34 cellular contexts compared by ENCODE assay signal in the genomic region with DNA sequence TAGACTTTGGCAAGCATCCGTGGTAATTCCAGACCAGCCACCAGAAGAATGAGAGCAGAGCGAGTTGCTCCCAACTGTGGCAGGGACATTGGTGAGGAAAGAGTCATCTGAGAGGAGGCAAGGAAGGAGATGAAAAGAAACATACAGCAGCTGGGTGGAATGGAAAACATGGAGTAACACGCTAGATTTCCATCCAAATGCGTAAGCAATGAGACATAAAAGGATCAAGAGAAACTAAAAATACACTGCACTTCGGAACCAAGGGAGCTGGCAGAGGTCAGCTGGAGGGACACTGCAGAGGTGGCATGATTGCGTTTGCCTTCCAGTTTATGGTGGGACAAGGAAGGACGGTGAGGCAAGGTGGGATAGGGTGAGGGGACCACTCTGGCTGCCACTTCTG.
DNase-seq lines count a peak whose midpoint lies in the region; ATAC-seq and TF ChIP-seq lines count a peak whose summit lies in the region.
"Had no signal": no experiment of that assay in that cellular context is flagged by ENCODE, and none has a peak within 500 bp of the region (broad histone marks: within the 10 kb centered on the region; RNA-seq: fewer than 3 reads in every experiment).

No MANE protein-coding gene starts in this region.

- H3K9ac ChIP-seq in skeletal muscle tissue (ENCODE audit: low read depth in 1 of 3, low read length in 3 of 3) = peak overlapping the region in 2 of 3 donors; percentile 40 to 85

- no peak overlapping the region for H3K27ac ChIP-seq in CD4-positive, alpha-beta memory T cell (ENCODE audit: low read depth, low read length)
- peak overlapping the region; percentile 10 for H3K27ac ChIP-seq in skeletal muscle tissue (ENCODE audit: low read depth, low read length)
- H3K27ac ChIP-seq: cardiac muscle cell, coronary artery, esophagus muscularis mucosa, gastroesophageal sphincter, pancreas, right atrium auricular region had no signal

- no peaks in the 10 kb centered on the region for H3K27me3 ChIP-seq in CD4-positive, alpha-beta memory T cell (ENCODE audit: insufficient read depth, low read length)
- H3K27me3 ChIP-seq in skeletal muscle tissue (ENCODE audit: control insufficient read depth in 3 of 3, insufficient read depth in 3 of 3, low read length in 3 of 3) = no peaks in the 10 kb centered on the region
- H3K27me3 ChIP-seq: cardiac muscle cell, esophagus muscularis mucosa, gastroesophageal sphincter, pancreas, right atrium auricular region had no signal

- H3K9me3 ChIP-seq in CD4-positive, alpha-beta memory T cell (ENCODE audit: control insufficient read depth in 1 of 2, low read length in 2 of 2) = no peaks in the 10 kb centered on the region
- H3K9me3 ChIP-seq in skeletal muscle tissue (ENCODE audit: control insufficient read depth in 3 of 3, low read length in 3 of 3) = no peaks in the 10 kb centered on the region
- H3K9me3 ChIP-seq: esophagus muscularis mucosa, gastroesophageal sphincter, pancreas, right atrium auricular region had no signal

- no peak for TF ChIP-seq CTCF in glutamatergic neuron (IDR thresholded peaks at IDR 0.05; ENCODE audit: partially characterized antibody, unreplicated experiment)

- H3K36me3 ChIP-seq in CD4-positive, alpha-beta memory T cell (ENCODE audit: insufficient read depth, low read length) = peaks cover 47% of the 10 kb centered on the region
- H3K36me3 ChIP-seq in skeletal muscle tissue (ENCODE audit: control insufficient read depth in 3 of 3, insufficient read depth in 3 of 3, low read length in 3 of 3) = peaks cover 47 to 59% (median 58%) of the 10 kb centered on the region in 3 donors

- no peak overlapping the region for H3K4me3 ChIP-seq in CD4-positive, alpha-beta memory T cell (ENCODE audit: low read length in 2 of 2)
- peak overlapping the region in 2 of 3 donors; percentile 74 to 84 for H3K4me3 ChIP-seq in skeletal muscle tissue (ENCODE audit: low read length in 3 of 3)
- H3K4me3 ChIP-seq: cardiac muscle cell, coronary artery, esophagus muscularis mucosa, gastroesophageal sphincter, pancreas, right atrium auricular region had no signal

- POLR2A ChIA-PET in CD4-positive, alpha-beta memory T cell (lab: Charles Lee; ENCODE audit: partially characterized antibody) = no interaction called here

- ATAC-seq in GM21528 (IDR thresholded peaks at IDR 0.05; ENCODE audit: low FRiP score, unreplicated experiment) = no peak
- ATAC-seq: activated CD4-positive, alpha-beta T cell treated with anti-CD3 and anti-CD28 coated beads for 36 hours; gastroesophageal sphincter; HepG2; natural killer cell; pancreas; stimulated activated memory B cell treated with anti-CD40 and anti-IgM and Interleukin-4, amounts not matched to agents 10 μg/mL and 1 μg/mL and 100 μg/mL, for 72 hours had no signal

- peaks cover 9% of the 10 kb centered on the region for H3K4me1 ChIP-seq in CD4-positive, alpha-beta memory T cell (ENCODE audit: insufficient read depth, low read length)
- H3K4me1 ChIP-seq in skeletal muscle tissue (ENCODE audit: control insufficient read depth in 3 of 3, insufficient read depth in 3 of 3, low read length in 3 of 3) = peaks cover 0 to 17% (median 16%) of the 10 kb centered on the region in 3 donors
- H3K4me1 ChIP-seq: esophagus muscularis mucosa, gastroesophageal sphincter, pancreas, right atrium auricular region had no signal

- peak overlapping the region in 1 of 8 donors; percentile 54 for H3K4me3 Mint-ChIP-seq in CD4-positive, alpha-beta memory T cell
- H3K4me3 Mint-ChIP-seq in activated T-helper 2 cell treated with anti-CD3 and anti-CD28 coated beads, Interferon-gamma antibody, Interleukin-2, Interleukin-4, amounts not matched to agents 10 μg/mL and 5 μg/mL and 100 μg/mL, durations not matched to agents 14 hours and 24 hours and 36 hours (ENCODE audit: low read depth) = no peak overlapping the region
- no peak overlapping the region for H3K4me3 Mint-ChIP-seq in glutamatergic neuron (ENCODE audit: unreplicated experiment)
- H3K4me3 Mint-ChIP-seq: activated CD4-positive, alpha-beta T cell treated with anti-CD3 and anti-CD28 coated beads for 36 hours; activated T-cell treated with anti-CD3 and anti-CD28 coated beads, Interleukin-2, amount 50 U/mL, for 24 hours; CD8-positive, alpha-beta memory T cell; natural killer cell; stimulated activated memory B cell treated with anti-CD40 and anti-IgM and Interleukin-4, amounts not matched to agents 10 μg/mL and 1 μg/mL and 100 μg/mL, for 72 hours had no signal

- DNase-seq in CD4-positive, alpha-beta memory T cell = no peak
- DNase-seq in activated T-helper 2 cell treated with anti-CD3 and anti-CD28 coated beads, Interferon-gamma antibody, Interleukin-2, Interleukin-4, amounts not matched to agents 10 μg/mL and 5 μg/mL and 100 μg/mL, durations not matched to agents 14 hours and 24 hours and 36 hours (ENCODE audit: low spot score) = no peak
- no peak for DNase-seq in glutamatergic neuron
- DNase-seq in DMS 273 treated with DMSO at 0.1 percent for 48 hours (lab: John Stamatoyannopoulos, UW) = no peak
- no peak for DNase-seq in stimulated activated CD4-positive, alpha-beta T cell treated with anti-CD3 and anti-CD28 coated beads, Interleukin-2, amount 100 ng/mL, for 24 hours
- DNase-seq: activated CD4-positive, alpha-beta T cell treated with anti-CD3 and anti-CD28 coated beads for 36 hours; activated CD8-positive, alpha-beta memory T cell treated with anti-CD3 and anti-CD28 coated beads for 24 hours; activated gamma-delta T cell treated with Interleukin-2 at 50 U/mL for 16 hours; activated T-cell treated with anti-CD3 and anti-CD28 coated beads, Interleukin-2, amount 50 U/mL, for 24 hours; amygdala; CD8-positive, alpha-beta memory T cell; DMS153; effector memory CD4-positive, alpha-beta T cell; GOT3; islet precursor cell; Karpas-422; midbrain; natural killer cell; NCI-H1436; NCI-H2107; NCI-H748 treated with DMSO at 0.1 percent for 48 hours; pancreas; RPMI8226; stimulated activated CD4-positive, alpha-beta T cell treated with anti-CD3 and anti-CD28 coated beads, Interleukin-4, amount 100 ng/mL, for 24 hours; T-helper 2 cell had no signal

- H3K9me3 Mint-ChIP-seq in CD4-positive, alpha-beta memory T cell = no peaks in the 10 kb centered on the region
- H3K9me3 Mint-ChIP-seq in activated T-helper 2 cell treated with anti-CD3 and anti-CD28 coated beads, Interferon-gamma antibody, Interleukin-2, Interleukin-4, amounts not matched to agents 10 μg/mL and 5 μg/mL and 100 μg/mL, durations not matched to agents 14 hours and 24 hours and 36 hours = no peaks in the 10 kb centered on the region
- H3K9me3 Mint-ChIP-seq in glutamatergic neuron (ENCODE audit: unreplicated experiment) = peaks cover 8% of the 10 kb centered on the region
- H3K9me3 Mint-ChIP-seq: activated T-cell treated with anti-CD3 and anti-CD28 coated beads, Interleukin-2, amount 50 U/mL, for 24 hours; CD8-positive, alpha-beta memory T cell; natural killer cell; stimulated activated memory B cell treated with anti-CD40 and anti-IgM and Interleukin-4, amounts not matched to agents 10 μg/mL and 1 μg/mL and 100 μg/mL, for 72 hours had no signal

- H3K4me1 Mint-ChIP-seq in CD4-positive, alpha-beta memory T cell = peaks cover 6 to 26% (median 11%) of the 10 kb centered on the region in 4 donors
- peaks cover 9% of the 10 kb centered on the region for H3K4me1 Mint-ChIP-seq in activated T-helper 2 cell treated with anti-CD3 and anti-CD28 coated beads, Interferon-gamma antibody, Interleukin-2, Interleukin-4, amounts not matched to agents 10 μg/mL and 5 μg/mL and 100 μg/mL, durations not matched to agents 14 hours and 24 hours and 36 hours (ENCODE audit: low read depth)
- peaks cover 14% of the 10 kb centered on the region for H3K4me1 Mint-ChIP-seq in glutamatergic neuron (ENCODE audit: low read depth, unreplicated experiment)

- CTCF ChIA-PET in CD4-positive, alpha-beta memory T cell (lab: Charles Lee; ENCODE audit: partially characterized antibody) = no interaction called here

- H3K27ac Mint-ChIP-seq in CD4-positive, alpha-beta memory T cell = peak overlapping the region in 6 of 7 donors; percentile 22 to 80 (median 40)
- H3K27ac Mint-ChIP-seq in activated T-helper 2 cell treated with anti-CD3 and anti-CD28 coated beads, Interferon-gamma antibody, Interleukin-2, Interleukin-4, amounts not matched to agents 10 μg/mL and 5 μg/mL and 100 μg/mL, durations not matched to agents 14 hours and 24 hours and 36 hours = peak overlapping the region; percentile 5
- peak overlapping the region; percentile 20 for H3K27ac Mint-ChIP-seq in glutamatergic neuron (ENCODE audit: unreplicated experiment)
- H3K27ac Mint-ChIP-seq: activated CD4-positive, alpha-beta T cell treated with anti-CD3 and anti-CD28 coated beads for 36 hours; activated T-cell treated with anti-CD3 and anti-CD28 coated beads, Interleukin-2, amount 50 U/mL, for 24 hours; natural killer cell; stimulated activated memory B cell treated with anti-CD40 and anti-IgM and Interleukin-4, amounts not matched to agents 10 μg/mL and 1 μg/mL and 100 μg/mL, for 72 hours had no signal

- intact Hi-C loops in CD4-positive, alpha-beta memory T cell (cut with micrococcal nuclease) = no loop called here
- intact Hi-C loops in activated T-helper 2 cell treated with anti-CD3 and anti-CD28 coated beads, Interferon-gamma antibody, Interleukin-2, Interleukin-4, amounts not matched to agents 10 μg/mL and 5 μg/mL and 100 μg/mL, durations not matched to agents 14 hours and 24 hours and 36 hours (cut with micrococcal nuclease) = no loop called here

- peaks cover 43 to 76% of the 10 kb centered on the region in 2 donors for H3K36me3 Mint-ChIP-seq in CD4-positive, alpha-beta memory T cell
- peaks cover 59% of the 10 kb centered on the region for H3K36me3 Mint-ChIP-seq in activated T-helper 2 cell treated with anti-CD3 and anti-CD28 coated beads, Interferon-gamma antibody, Interleukin-2, Interleukin-4, amounts not matched to agents 10 μg/mL and 5 μg/mL and 100 μg/mL, durations not matched to agents 14 hours and 24 hours and 36 hours (ENCODE audit: low read depth)
- H3K36me3 Mint-ChIP-seq in glutamatergic neuron (ENCODE audit: unreplicated experiment) = peaks cover 7% of the 10 kb centered on the region
- H3K36me3 Mint-ChIP-seq: natural killer cell had no signal

- H3K27me3 Mint-ChIP-seq in CD4-positive, alpha-beta memory T cell = no peaks in the 10 kb centered on the region
- H3K27me3 Mint-ChIP-seq in activated T-helper 2 cell treated with anti-CD3 and anti-CD28 coated beads, Interferon-gamma antibody, Interleukin-2, Interleukin-4, amounts not matched to agents 10 μg/mL and 5 μg/mL and 100 μg/mL, durations not matched to agents 14 hours and 24 hours and 36 hours (ENCODE audit: low read depth) = no peaks in the 10 kb centered on the region
- peaks cover 4% of the 10 kb centered on the region for H3K27me3 Mint-ChIP-seq in glutamatergic neuron (ENCODE audit: unreplicated experiment)
- H3K27me3 Mint-ChIP-seq: activated CD4-positive, alpha-beta T cell treated with anti-CD3 and anti-CD28 coated beads for 36 hours; activated T-cell treated with anti-CD3 and anti-CD28 coated beads, Interleukin-2, amount 50 U/mL, for 24 hours; CD8-positive, alpha-beta memory T cell; stimulated activated memory B cell treated with anti-CD40 and anti-IgM and Interleukin-4, amounts not matched to agents 10 μg/mL and 1 μg/mL and 100 μg/mL, for 72 hours had no signal

Comparison
In these comparisons a context has a peak if more than half of its experiments do, and no peak if none do; other contexts are left out.
1. H3K4me3 ChIP-seq: peak in skeletal muscle tissue (2 of 3); none in CD4-positive, alpha-beta memory T cell (0 of 2).
2. Peak in every context shown above with its lines, with median percentiles within 50 percentile points of each other: H3K27ac Mint-ChIP-seq.